ENCODE assay signal across 13 cellular contexts in the genomic region with DNA sequence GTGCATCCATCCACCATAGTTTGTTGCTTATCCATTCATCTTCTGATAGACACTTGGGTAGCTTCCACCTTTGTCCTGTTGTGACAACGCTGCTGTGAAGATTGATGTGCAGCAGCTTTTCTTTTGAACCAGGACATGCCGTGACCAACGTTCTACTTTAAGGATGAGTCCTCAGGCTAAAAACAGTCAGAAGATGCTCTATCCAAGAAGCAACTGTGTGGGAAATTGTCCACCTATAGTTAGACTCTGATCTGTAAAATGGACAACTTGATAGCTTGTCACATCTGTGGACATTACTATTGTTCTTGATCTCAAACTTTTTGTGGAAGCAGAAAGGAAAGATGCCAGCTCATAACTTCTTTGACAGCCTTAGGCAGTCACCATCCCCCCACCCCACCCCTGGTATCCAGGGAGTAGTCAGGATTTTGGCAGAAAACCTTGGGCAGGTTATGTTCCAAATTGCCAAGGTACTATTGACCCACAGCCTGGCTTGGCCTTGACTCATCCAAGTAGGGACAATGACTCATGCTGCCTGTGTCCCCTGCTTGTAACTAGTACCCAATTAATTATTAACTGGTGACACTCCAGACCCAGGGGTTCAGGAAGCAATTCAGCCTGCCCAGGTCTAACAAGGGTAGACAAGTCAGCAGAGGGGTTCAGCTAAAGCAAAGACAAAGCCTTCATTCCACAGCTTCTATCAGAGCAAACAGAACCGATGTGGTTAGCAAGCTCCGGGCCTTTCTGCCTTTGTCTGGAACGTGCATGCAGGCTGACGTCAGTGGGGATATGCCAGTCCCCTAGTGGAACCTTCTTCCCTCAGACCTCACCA.
A peak's percentile ranks its signal among the peaks of the same experiment; 100 is the strongest.
DNase-seq lines count a peak whose midpoint lies in the region; ATAC-seq, FAIRE-seq and TF ChIP-seq lines count a peak whose summit lies in the region.
"Had no signal": no experiment of that assay in that cellular context is flagged by ENCODE, and none has a peak within 500 bp of the region (broad histone marks: within the 10 kb centered on the region; RNA-seq: fewer than 3 reads in every experiment).

No MANE protein-coding gene starts in this region.

- no peak overlapping the region for H3K4me3 Mint-ChIP-seq in glutamatergic neuron (ENCODE audit: unreplicated experiment)
- H3K4me3 Mint-ChIP-seq: activated naive CD8-positive, alpha-beta T cell treated with anti-CD3 and anti-CD28 coated beads, Interleukin-2, amount 10 ng/mL, durations not matched to agents 7 days and 5 days; immature natural killer cell had no signal

- H3K27me3 ChIP-seq in colonic mucosa (no peaks in the 10 kb centered on the region), muscle layer of duodenum (ENCODE audit: low read depth, low read length) (no peaks in the 10 kb centered on the region)

- H3K9ac ChIP-seq in colonic mucosa (ENCODE audit: low read depth in 2 of 2, low read length in 2 of 2): peak overlapping the region in 1 of 2 donors; percentile 65

- FAIRE-seq in A549 (lab: Jason Lieb, UNC): peak; percentile 97

- CTCF ChIA-PET in A549 (lab: Yijun Ruan, JAX): interaction anchor here (0.7 to 10.9 kb wide), 32 partner anchors 11 to 373 kb away, joined by 3 to 198 read pairs (median 5); no protein-coding TSS in a partner anchor

- H3K9me3 Mint-ChIP-seq in glutamatergic neuron (ENCODE audit: unreplicated experiment): peaks cover 15% of the 10 kb centered on the region
- H3K9me3 Mint-ChIP-seq: activated naive CD8-positive, alpha-beta T cell treated with anti-CD3 and anti-CD28 coated beads, Interleukin-2, amount 10 ng/mL, durations not matched to agents 7 days and 5 days; immature natural killer cell had no signal

- intact Hi-C loops in colonic mucosa (cut with DNase I): loop anchor here (2.0 to 10.0 kb wide), 4 partner anchors 135 to 305 kb away; partner anchors contain the start of gene EEPD1

- DNase-seq in A549 (ENCODE audit: low read depth in 1 of 2, low spot score in 1 of 2): peak; percentile 91 to 94
- DNase-seq in HK-2 (ENCODE audit: unreplicated experiment): peak; percentile 61
- peak; percentile 74 for DNase-seq in colonic mucosa
- DNase-seq in T-helper 9 cell: no peak
- no peak for DNase-seq in NCI-H2196 treated with DMSO at 0.1 percent for 48 hours (lab: John Stamatoyannopoulos, UW; ENCODE audit: unreplicated experiment)
- DNase-seq in glutamatergic neuron: no peak
- DNase-seq: activated CD4-positive, alpha-beta T cell treated with anti-CD3 and anti-CD28 coated beads for 48 hours; activated naive CD8-positive, alpha-beta T cell treated with anti-CD3 and anti-CD28 coated beads, Interleukin-2, amount 10 ng/mL, durations not matched to agents 7 days and 5 days; immature natural killer cell; NCI-H1417; Right ventricle myocardium superior had no signal

- peaks cover 12% of the 10 kb centered on the region for H3K27me3 Mint-ChIP-seq in glutamatergic neuron (ENCODE audit: unreplicated experiment)
- H3K27me3 Mint-ChIP-seq: activated naive CD8-positive, alpha-beta T cell treated with anti-CD3 and anti-CD28 coated beads, Interleukin-2, amount 10 ng/mL, durations not matched to agents 7 days and 5 days had no signal

- H3K9me3 ChIP-seq in A549 (no peaks in the 10 kb centered on the region), colonic mucosa (no peaks in the 10 kb centered on the region), muscle layer of duodenum (ENCODE audit: control insufficient read depth in 1 of 2, low read length in 2 of 2) (no peaks in the 10 kb centered on the region)

- peak; percentile 36 to 64 for TF ChIP-seq RAD21 in A549 (conservative IDR thresholded peaks at IDR 0.05 in 1 of 2, IDR thresholded peaks at IDR 0.05 in 1 of 2)

- peak overlapping the region; percentile 82 to 91 for H3K27ac ChIP-seq in A549
- peak overlapping the region; percentile 14 for H3K27ac ChIP-seq in colonic mucosa
- peak overlapping the region; percentile 50 for H3K27ac ChIP-seq in muscle layer of duodenum (ENCODE audit: low read length)

- H3K4me2 ChIP-seq in A549: peak overlapping the region; percentile 85

- H3K4me1 Mint-ChIP-seq in glutamatergic neuron (ENCODE audit: low read depth, unreplicated experiment): peaks cover 23% of the 10 kb centered on the region

- ATAC-seq in A549 (peak; percentile 79 to 84), GM19397 (IDR thresholded peaks at IDR 0.05; ENCODE audit: unreplicated experiment) (no peak)

- peak; percentile 80 to 86; a peak in 3 of 5 replicates for TF ChIP-seq EP300 in A549 (IDR thresholded peaks at IDR 0.05)

- POLR2A ChIA-PET in A549 (lab: Yijun Ruan, JAX): interaction anchor here (0.6 to 1.4 kb wide), 3 partner anchors 82 to 286 kb away, joined by 3 to 7 read pairs (median 5); no protein-coding TSS in a partner anchor

- no peak overlapping the region for H3K4me3 ChIP-seq in A549
- no peak overlapping the region for H3K4me3 ChIP-seq in colonic mucosa
- H3K4me3 ChIP-seq in muscle layer of duodenum (ENCODE audit: low read depth in 1 of 2, low read length in 2 of 2): no peak overlapping the region

- no peak for TF ChIP-seq POLR2A in A549 (IDR thresholded peaks at IDR 0.05; ENCODE audit: low read length)

- peaks cover 16% of the 10 kb centered on the region for H3K36me3 Mint-ChIP-seq in glutamatergic neuron (ENCODE audit: unreplicated experiment)
- H3K36me3 Mint-ChIP-seq: immature natural killer cell had no signal

- H3K4me1 ChIP-seq in A549 (peaks cover 59% of the 10 kb centered on the region), colonic mucosa (peaks cover 3% of the 10 kb centered on the region), muscle layer of duodenum (ENCODE audit: control insufficient read depth in 1 of 2, insufficient read depth in 2 of 2, low read length in 2 of 2) (peaks cover 7 to 13% of the 10 kb centered on the region in 2 donors)

- H3K36me3 ChIP-seq in colonic mucosa (no peaks in the 10 kb centered on the region), muscle layer of duodenum (ENCODE audit: control insufficient read depth in 1 of 2, insufficient read depth in 2 of 2, low read length in 2 of 2) (peaks cover 0 to 8% of the 10 kb centered on the region in 2 donors)

- H3K27ac Mint-ChIP-seq in glutamatergic neuron (ENCODE audit: unreplicated experiment): no peak overlapping the region
- H3K27ac Mint-ChIP-seq: activated naive CD8-positive, alpha-beta T cell treated with anti-CD3 and anti-CD28 coated beads, Interleukin-2, amount 10 ng/mL, durations not matched to agents 7 days and 5 days; immature natural killer cell had no signal

- WGBS in A549 (ENCODE audit: missing lambda C conversion rate): 14% methylated on average over 7 of the region's 7 CpGs

- TF ChIP-seq CTCF in A549 (IDR thresholded peaks at IDR 0.05) (no peak), colonic mucosa (IDR thresholded peaks at IDR 0.05) (no peak), glutamatergic neuron (IDR thresholded peaks at IDR 0.05; ENCODE audit: partially characterized antibody, unreplicated experiment) (no peak)

TF ChIP-seq in A549, 52 proteins besides CTCF, POLR2A, EP300 and RAD21 (continues in another document):
- TF ChIP-seq JUN (IDR thresholded peaks at IDR 0.05): peak; percentile 88 to 94
- no peak for TF ChIP-seq MYC (IDR thresholded peaks at IDR 0.05; ENCODE audit: borderline replicate concordance, low read length)
- TF ChIP-seq RARB (CRISPR knock-in tag; IDR thresholded peaks at IDR 0.05): peak; percentile 78; the same call in 1 of the 2 replicates
- peak; percentile 40 for TF ChIP-seq MAFK (IDR thresholded peaks at IDR 0.05; ENCODE audit: partially characterized antibody)
- TF ChIP-seq, protein P1, sequence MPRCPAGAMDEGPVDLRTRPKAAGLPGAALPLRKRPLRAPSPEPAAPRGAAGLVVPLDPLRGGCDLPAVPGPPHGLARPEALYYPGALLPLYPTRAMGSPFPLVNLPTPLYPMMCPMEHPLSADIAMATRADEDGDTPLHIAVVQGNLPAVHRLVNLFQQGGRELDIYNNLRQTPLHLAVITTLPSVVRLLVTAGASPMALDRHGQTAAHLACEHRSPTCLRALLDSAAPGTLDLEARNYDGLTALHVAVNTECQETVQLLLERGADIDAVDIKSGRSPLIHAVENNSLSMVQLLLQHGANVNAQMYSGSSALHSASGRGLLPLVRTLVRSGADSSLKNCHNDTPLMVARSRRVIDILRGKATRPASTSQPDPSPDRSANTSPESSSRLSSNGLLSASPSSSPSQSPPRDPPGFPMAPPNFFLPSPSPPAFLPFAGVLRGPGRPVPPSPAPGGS (IDR thresholded peaks at IDR 0.05): peak; percentile 81; the same call in 1 of the 3 replicates
- TF ChIP-seq FOSL2 (IDR thresholded peaks at IDR 0.05): peak; percentile 99
- peak; percentile 98 for TF ChIP-seq FOSL2 (CRISPR knock-in tag; IDR thresholded peaks at IDR 0.05)
- TF ChIP-seq ZSCAN20 (CRISPR knock-in tag; IDR thresholded peaks at IDR 0.05): no peak
- no peak for TF ChIP-seq NFE2L2 (conservative IDR thresholded peaks at IDR 0.05; ENCODE audit: low read length)
- no peak for TF ChIP-seq SREBF2 (IDR thresholded peaks at IDR 0.05)
- no peak for TF ChIP-seq HOXA7 (CRISPR knock-in tag; IDR thresholded peaks at IDR 0.05)
- TF ChIP-seq USF2 (IDR thresholded peaks at IDR 0.05): no peak
- TF ChIP-seq SMC3 (IDR thresholded peaks at IDR 0.05): peak; percentile 4; the same call in 2 of the 3 replicates
- TF ChIP-seq NPAS2 (CRISPR knock-in tag; IDR thresholded peaks at IDR 0.05; ENCODE audit: borderline replicate concordance): no peak
- no peak for TF ChIP-seq POLR2AphosphoS2 (conservative IDR thresholded peaks at IDR 0.05; ENCODE audit: low read length)
- TF ChIP-seq CEBPB (IDR thresholded peaks at IDR 0.05): peak; percentile 21 to 80; a peak in 2 of 4 replicates
- TF ChIP-seq HEYL (CRISPR knock-in tag; IDR thresholded peaks at IDR 0.05): no peak
- TF ChIP-seq MAX (IDR thresholded peaks at IDR 0.05): peak; percentile 75
- no peak for TF ChIP-seq FOSB (CRISPR knock-in tag; IDR thresholded peaks at IDR 0.05)

Comparison
In these comparisons a context has a peak if more than half of its experiments do, and no peak if none do; other contexts are left out.
1. DNase-seq: peak in A549 (2 of 2), HK-2 (single experiment) and colonic mucosa (single experiment); none in T-helper 9 cell (single experiment), NCI-H2196 treated with DMSO at 0.1 percent for 48 hours (single experiment) and glutamatergic neuron (single experiment).
2. H3K27ac ChIP-seq: peak in every context shown above with its lines; median percentile 86 in A549; 50 in muscle layer of duodenum; 14 in colonic mucosa.